4 cellular contexts compared by ENCODE assay signal in the genomic region with DNA sequence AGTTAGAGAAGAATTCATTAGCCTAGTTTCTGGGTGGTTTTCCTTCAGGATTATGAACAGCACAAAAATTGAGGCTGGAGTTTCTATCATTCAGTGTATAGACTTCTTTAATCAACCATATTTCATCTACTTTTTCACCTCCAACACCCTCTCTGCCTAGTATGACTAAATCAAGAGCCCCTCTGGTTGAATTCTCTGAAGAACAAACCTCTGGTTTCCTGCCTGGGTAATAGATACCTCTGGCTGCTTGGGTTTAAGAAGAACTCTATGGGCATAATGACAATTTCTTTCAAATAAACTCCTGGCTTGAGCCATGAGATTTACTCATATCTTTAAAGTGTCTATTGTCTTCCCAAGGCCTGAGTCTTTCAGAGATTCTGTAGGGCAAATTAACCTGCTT.
"Had no signal": no experiment of that assay in that cellular context is flagged by ENCODE, and none has a peak within 500 bp of the region (broad histone marks: within the 10 kb centered on the region; RNA-seq: fewer than 3 reads in every experiment).

No MANE protein-coding gene starts in this region.

- H3K9me3 Mint-ChIP-seq: H9 had no signal

- H3K4me3 Mint-ChIP-seq: GM23338, H9 had no signal

- ATAC-seq: GM23338 had no signal

- H3K27ac Mint-ChIP-seq: GM23338, H9 had no signal

- DNase-seq: H9, HCEC 1CT, IMR-90 had no signal
